25 cellular contexts compared by ENCODE assay signal in the genomic region with DNA sequence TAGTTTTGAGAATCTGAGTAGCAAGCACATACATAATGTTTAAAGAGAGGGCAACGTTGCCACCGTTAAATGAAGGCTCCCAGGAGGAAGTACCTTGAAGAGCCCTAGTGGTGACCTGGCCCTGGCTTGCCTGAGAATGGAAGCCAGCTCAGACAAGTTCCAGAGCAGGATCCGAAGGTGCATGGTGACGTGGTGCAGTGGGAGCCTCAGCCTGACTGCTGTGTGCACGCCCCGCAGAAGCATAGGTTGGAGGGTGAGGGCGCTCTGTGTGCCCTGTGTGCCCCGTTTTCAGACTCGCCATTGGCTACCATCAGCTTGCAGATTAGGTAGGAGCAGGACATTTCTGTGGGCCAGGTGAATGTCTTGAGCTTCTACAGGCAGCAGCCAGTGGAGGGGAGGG.
"Had no signal": no experiment of that assay in that cellular context is flagged by ENCODE, and none has a peak within 500 bp of the region (broad histone marks: within the 10 kb centered on the region; RNA-seq: fewer than 3 reads in every experiment).

No MANE protein-coding gene starts in this region.

- H3K4me3 Mint-ChIP-seq: natural killer cell; neural crest cell; stimulated activated naive CD8-positive, alpha-beta T cell treated with anti-CD3 and anti-CD28 coated beads, Interleukin-15, amount 100 ng/mL, for 72 hours had no signal

- H3K36me3 ChIP-seq: transverse colon had no signal

- H3K4me2 ChIP-seq: smooth muscle cell had no signal

- H3K9me3 ChIP-seq: esophagus muscularis mucosa, lower lobe of right lung, suprapubic skin, transverse colon, vagina had no signal

- H3K36me3 Mint-ChIP-seq: natural killer cell had no signal

- H3K4me1 ChIP-seq: lower lobe of right lung, parathyroid adenoma, suprapubic skin, transverse colon, vagina had no signal

- H3K27ac ChIP-seq: dorsolateral prefrontal cortex, epithelial cell of prostate, esophagus muscularis mucosa, lower lobe of right lung, parathyroid adenoma, suprapubic skin, transverse colon, vagina had no signal

- H3K27me3 Mint-ChIP-seq: progenitor cell of endocrine pancreas; stimulated activated naive CD8-positive, alpha-beta T cell treated with anti-CD3 and anti-CD28 coated beads, Interleukin-15, amount 100 ng/mL, for 72 hours had no signal

- DNase-seq: dorsolateral prefrontal cortex; effector CD4-positive, alpha-beta T cell; foreskin melanocyte; hypothalamus; left ventricle myocardium superior; lower lobe of right lung; natural killer cell; stimulated activated CD4-positive, alpha-beta T cell treated with anti-CD3 and anti-CD28 coated beads, Interleukin-12 subunit alpha, Interleukin-12 subunit beta, amount 100 ng/mL, for 4 hours; stimulated activated CD4-positive, alpha-beta T cell treated with anti-CD3 and anti-CD28 coated beads, Interleukin-1b, Interleukin-23, amount 100 ng/mL, for 48 hours; stimulated activated CD4-positive, alpha-beta T cell treated with anti-CD3 and anti-CD28 coated beads, Interleukin-4, amount 100 ng/mL, for 1 hour; stimulated activated CD8-positive, alpha-beta memory T cell treated with anti-CD3 and anti-CD28 coated beads, Interleukin-4, amount 100 ng/mL, for 48 hours; stimulated activated naive CD4-positive, alpha-beta T cell; stimulated activated naive CD8-positive, alpha-beta T cell treated with anti-CD3 and anti-CD28 coated beads, Interleukin-15, amount 100 ng/mL, for 72 hours; transverse colon had no signal

- H3K79me2 ChIP-seq: parathyroid adenoma had no signal

- H3K4me1 Mint-ChIP-seq: neural crest cell; stimulated activated naive CD8-positive, alpha-beta T cell treated with anti-CD3 and anti-CD28 coated beads, Interleukin-15, amount 100 ng/mL, for 72 hours had no signal

- H3K4me3 ChIP-seq: dorsolateral prefrontal cortex, esophagus muscularis mucosa, lower lobe of right lung, smooth muscle cell, suprapubic skin, transverse colon, vagina had no signal

- FAIRE-seq: colon, keratinocyte had no signal

- H3K27me3 ChIP-seq: dorsolateral prefrontal cortex, esophagus muscularis mucosa, suprapubic skin, transverse colon, vagina had no signal

- H2AFZ ChIP-seq: parathyroid adenoma had no signal

- ATAC-seq: left ventricle myocardium superior; natural killer cell; sciatic nerve; stimulated activated naive CD8-positive, alpha-beta T cell treated with anti-CD3 and anti-CD28 coated beads, Interleukin-15, amount 100 ng/mL, for 72 hours had no signal

- H3K9me3 Mint-ChIP-seq: natural killer cell; neural crest cell; stimulated activated naive CD8-positive, alpha-beta T cell treated with anti-CD3 and anti-CD28 coated beads, Interleukin-15, amount 100 ng/mL, for 72 hours had no signal

- H3K27ac Mint-ChIP-seq: progenitor cell of endocrine pancreas had no signal

- H3K9ac ChIP-seq: parathyroid adenoma had no signal
